14 cellular contexts compared by ENCODE assay signal in the genomic region with DNA sequence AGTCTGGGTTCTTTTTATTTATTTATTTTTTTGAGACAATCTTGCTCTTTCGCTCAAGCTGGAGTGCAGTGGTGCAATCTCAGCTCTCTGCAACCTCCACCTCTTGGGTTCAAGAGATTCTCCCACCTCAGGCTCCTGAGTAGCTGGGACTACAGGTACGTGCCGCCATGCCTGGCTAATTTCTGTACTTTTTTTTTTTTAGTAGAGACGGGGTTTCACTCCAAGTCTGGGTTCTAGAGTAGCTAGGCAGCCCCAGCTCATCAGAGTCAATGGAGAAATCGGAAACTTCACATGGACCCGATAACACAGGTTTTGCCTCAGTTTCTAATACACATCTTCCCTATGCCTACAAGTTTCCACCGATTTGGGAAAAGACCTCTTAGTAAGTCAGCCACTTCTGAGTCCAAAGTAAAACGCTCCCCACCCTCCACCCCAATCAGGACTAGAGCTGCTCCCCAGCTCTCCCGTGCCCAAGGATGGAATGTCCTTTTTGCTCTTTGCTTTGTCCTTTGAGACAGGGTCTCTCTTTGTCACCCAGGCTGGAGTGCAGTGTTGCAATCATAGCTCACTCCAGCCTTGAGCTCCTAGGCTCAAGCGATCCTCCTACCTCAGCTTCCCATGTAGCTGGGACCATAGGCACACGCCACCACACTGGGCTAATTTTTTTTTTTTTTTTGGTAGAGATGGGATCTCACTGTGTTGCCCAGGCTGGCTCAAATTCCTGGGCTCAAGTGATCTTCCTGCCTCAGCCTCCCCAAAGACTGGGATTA. TPM values are rescaled to one million over a fixed set of nuclear protein-coding genes. Genes with fewer than 3 reads are reported as not detected.
DNase-seq lines count a peak whose midpoint lies in the region; TF ChIP-seq lines count a peak whose summit lies in the region.
"Had no signal": no experiment of that assay in that cellular context is flagged by ENCODE, and none has a peak within 500 bp of the region (broad histone marks: within the 10 kb centered on the region; RNA-seq: fewer than 3 reads in every experiment).

No MANE protein-coding gene starts in this region.

- no peak overlapping the region for H2AK5ac ChIP-seq in H9 (ENCODE audit: insufficient read length, low read length)

- no peak overlapping the region for H2BK15ac ChIP-seq in H9 (ENCODE audit: low read depth, low read length)

- peak overlapping the region; percentile 73 for H3K27ac ChIP-seq in H9 (ENCODE audit: insufficient read length, low read depth, low read length)
- peak overlapping the region; percentile 96 to 98 for H3K27ac ChIP-seq in ascending aorta
- peak overlapping the region; percentile 83 to 96 for H3K27ac ChIP-seq in liver (ENCODE audit: low read depth in 1 of 2, low read length in 2 of 2)
- peak overlapping the region; percentile 100 for H3K27ac ChIP-seq in smooth muscle cell (ENCODE audit: low read depth)
- H3K27ac ChIP-seq: SK-N-MC had no signal

- H3K9me3 Mint-ChIP-seq in H9: peaks cover 6 to 7% of the 10 kb centered on the region in 2 experiments; a peak in 3 of 5 replicates
- H3K9me3 Mint-ChIP-seq: activated CD4-positive, alpha-beta T cell treated with anti-CD3 and anti-CD28 coated beads, Interleukin-2, amount 10 ng/mL, durations not matched to agents 24 days and 14 days; dendritic cell treated with granulocyte-macrophage colony-stimulating factor and Interleukin-4, amounts not matched to agents 40 ng/mL and 50 ng/mL, for 4 days had no signal

- no peak overlapping the region for H3K4me3 Mint-ChIP-seq in H9

- H2AFZ ChIP-seq in H9 (ENCODE audit: low read length) (no peak overlapping the region), smooth muscle cell (ENCODE audit: low read depth) (no peak overlapping the region)

- no peak overlapping the region for H2BK5ac ChIP-seq in H9 (ENCODE audit: insufficient read length, low read length)

- DNase-seq in H9 (no peak), ascending aorta (ENCODE audit: low spot score in 2 of 2) (no peak), smooth muscle cell (lab: John Stamatoyannopoulos, UW; ENCODE audit: unreplicated experiment) (no peak), HPDE6-E6E7 (ENCODE audit: extremely low spot score) (no peak), GM13977 (ENCODE audit: low spot score) (no peak), NCI-H146 treated with DMSO at 0.1 percent for 48 hours (lab: John Stamatoyannopoulos, UW; ENCODE audit: unreplicated experiment) (no peak), A172 (ENCODE audit: low spot score) (no peak)
- DNase-seq: activated CD4-positive, alpha-beta T cell treated with anti-CD3 and anti-CD28 coated beads, Interleukin-2, amount 10 ng/mL, durations not matched to agents 24 days and 14 days; activated gamma-delta T cell treated with Interleukin-2 at 50 U/mL for 16 hours; CD8-positive, alpha-beta memory T cell; NCI-H526 had no signal

- peaks cover 0 to 4% of the 10 kb centered on the region in 2 donors for H3K36me3 ChIP-seq in ascending aorta
- H3K36me3 ChIP-seq in liver (ENCODE audit: control insufficient read depth in 4 of 4, insufficient read depth in 3 of 4, low read depth in 1 of 4, low read length in 3 of 4): no peaks in the 10 kb centered on the region
- H3K36me3 ChIP-seq in smooth muscle cell (ENCODE audit: low read depth): no peaks in the 10 kb centered on the region

- peak overlapping the region; percentile 77 for H3K18ac ChIP-seq in H9 (ENCODE audit: insufficient read length, low read depth, low read length)

- WGBS in H9 (ENCODE audit: extremely low coverage, insufficient read length, low lambda C conversion rate): no CpG with 5 or more reads among the region's 11 CpGs
- 88% methylated on average over 11 of the region's 11 CpGs for WGBS in liver
- 95% methylated on average over 11 of the region's 11 CpGs for WGBS in smooth muscle cell (ENCODE audit: low lambda C conversion rate)

- no peak overlapping the region for H2BK120ac ChIP-seq in H9 (ENCODE audit: low read depth, low read length, poor library complexity, severe bottlenecking)

- in situ Hi-C loops in GM13977 (cut with MboI; ENCODE audit: low pct_unique_long_range_greater_than_20kb, low sequenced_read_pairs, unreplicated experiment): no loop called here

- H2BK12ac ChIP-seq in H9 (ENCODE audit: insufficient read length, low read depth, low read length): no peak overlapping the region

- H3K4me2 ChIP-seq in H9 (ENCODE audit: insufficient read depth, insufficient read length, low read length): no peak overlapping the region
- peak overlapping the region; percentile 74 for H3K4me2 ChIP-seq in smooth muscle cell

- no peak overlapping the region for H2BK20ac ChIP-seq in H9 (ENCODE audit: low read depth, low read length, poor library complexity, severe bottlenecking)

- no peak overlapping the region for H3K27ac Mint-ChIP-seq in H9

- peaks cover 0 to 5% (median 3%) of the 10 kb centered on the region in 3 experiments; a peak in 3 of 7 replicates for H3K36me3 Mint-ChIP-seq in H9 (ENCODE audit: insufficient read depth in 1 of 3, low read depth in 3 of 3)
- H3K36me3 Mint-ChIP-seq: CD8-positive, alpha-beta memory T cell had no signal

- no peak overlapping the region for H3K4ac ChIP-seq in H9 (ENCODE audit: low read depth, low read length)

- peaks cover 46 to 53% of the 10 kb centered on the region in 2 experiments for H3K4me1 Mint-ChIP-seq in H9

- no peak overlapping the region for H3K14ac ChIP-seq in H9 (ENCODE audit: insufficient read depth, low read length)

- H3K23ac ChIP-seq in H9 (ENCODE audit: insufficient read length, low read depth, low read length): no peak overlapping the region

- H4K20me1 ChIP-seq in H9 (ENCODE audit: control insufficient read depth, insufficient read depth, insufficient read length): no peaks in the 10 kb centered on the region
- H4K20me1 ChIP-seq in smooth muscle cell (ENCODE audit: low read depth): peaks cover 11% of the 10 kb centered on the region

- no peak overlapping the region for H4K8ac ChIP-seq in H9 (replicated peaks; ENCODE audit: insufficient read length, low read depth, low read length)

- no peaks in the 10 kb centered on the region for H3K27me3 ChIP-seq in H9 (ENCODE audit: insufficient read depth, low read length)
- H3K27me3 ChIP-seq in ascending aorta: no peaks in the 10 kb centered on the region
- H3K27me3 ChIP-seq in liver (ENCODE audit: control insufficient read depth in 4 of 4, insufficient read depth in 4 of 4, low read length in 3 of 4): no peaks in the 10 kb centered on the region
- H3K27me3 ChIP-seq in smooth muscle cell (ENCODE audit: low read depth): no peaks in the 10 kb centered on the region

- H3K4me3 ChIP-seq in ascending aorta: peak overlapping the region; percentile 57 to 63
- no peak overlapping the region for H3K4me3 ChIP-seq in liver (ENCODE audit: low read depth in 1 of 3, low read length in 3 of 3)
- H3K4me3 ChIP-seq in smooth muscle cell: no peak overlapping the region
- H3K4me3 ChIP-seq: SK-N-MC had no signal

- no peak overlapping the region for H3T11ph ChIP-seq in H9 (ENCODE audit: low read length)

- H3K9me3 ChIP-seq in H9 (ENCODE audit: control insufficient read depth, low read depth, low read length) (no peaks in the 10 kb centered on the region), ascending aorta (no peaks in the 10 kb centered on the region), liver (ENCODE audit: control insufficient read depth in 4 of 4, low read length in 3 of 4) (no peaks in the 10 kb centered on the region), smooth muscle cell (replicated peaks; ENCODE audit: low read depth) (no peaks in the 10 kb centered on the region)

- TF ChIP-seq RAD21 in liver (IDR thresholded peaks at IDR 0.05): no peak

- H3K23me2 ChIP-seq in H9 (ENCODE audit: insufficient read length, low read depth, low read length, poor library complexity, severe bottlenecking): no peaks in the 10 kb centered on the region

- H3K79me2 ChIP-seq in H9 (ENCODE audit: insufficient read depth, low read length) (no peaks in the 10 kb centered on the region), smooth muscle cell (ENCODE audit: low read depth) (peaks cover 10% of the 10 kb centered on the region)

- H3K56ac ChIP-seq in H9 (ENCODE audit: insufficient read length, low read depth, low read length): no peak overlapping the region

- no peak overlapping the region for H4K91ac ChIP-seq in H9 (ENCODE audit: insufficient read length, low read depth, low read length)

- intact Hi-C loops in ascending aorta (cut with DNase I): no loop called here

- no peak overlapping the region for H3K9ac ChIP-seq in H9 (ENCODE audit: extremely low read depth, insufficient read length, low read length)
- peak overlapping the region; percentile 18 to 84 for H3K9ac ChIP-seq in liver (ENCODE audit: low read depth in 1 of 2, low read length in 2 of 2)
- peak overlapping the region; percentile 71 for H3K9ac ChIP-seq in smooth muscle cell (ENCODE audit: low read depth)

- H4K5ac ChIP-seq in H9 (ENCODE audit: insufficient read length, low read depth, low read length): no peak overlapping the region

- H3F3A ChIP-seq in smooth muscle cell (ENCODE audit: low read depth): peaks cover 60% of the 10 kb centered on the region

- H3K27me3 Mint-ChIP-seq in H9 (ENCODE audit: low read depth): peaks cover 6% of the 10 kb centered on the region

- H3K4me1 ChIP-seq in H9 (ENCODE audit: insufficient read depth, low read length) (peaks cover 13% of the 10 kb centered on the region; the same call in 1 of the 2 replicates), ascending aorta (peaks cover 18 to 71% of the 10 kb centered on the region in 2 donors), liver (ENCODE audit: control insufficient read depth in 4 of 4, insufficient read depth in 4 of 4, low read length in 3 of 4) (peaks cover 16 to 46% (median 29%) of the 10 kb centered on the region in 4 donors), smooth muscle cell (ENCODE audit: low read depth) (peaks cover 20% of the 10 kb centered on the region)

- no peaks in the 10 kb centered on the region for H3K79me1 ChIP-seq in H9 (ENCODE audit: insufficient read depth, low read depth, low read length, poor library complexity, severe bottlenecking)

- TF ChIP-seq CTCF in H9 (conservative IDR thresholded peaks at IDR 0.05) (no peak), ascending aorta (IDR thresholded peaks at IDR 0.05) (no peak), liver (IDR thresholded peaks at IDR 0.05; ENCODE audit: low read depth, low read length, missing input control) (no peak), smooth muscle cell (IDR thresholded peaks at IDR 0.05; ENCODE audit: borderline replicate concordance, insufficient read depth, poor library complexity, severe bottlenecking) (no peak), GM13977 (IDR thresholded peaks at IDR 0.05; ENCODE audit: extremely low read depth, insufficient read depth, missing control alignments) (no peak)

RNA-seq across cellular contexts. Expression of gene SERPINE1, which starts 3.8 kb away (rescaled TPM):
- 11.5 and 13.0 TPM in 2 replicates for total RNA-seq in H9 (2021)
- 1,267 TPM for total RNA-seq in ascending aorta
- 10 to 100 TPM in 1 of 2 donors, under 1 TPM in 1; 0.93 to 10.2 TPM for total RNA-seq in liver
- polyA plus RNA-seq in liver: 10 to 100 TPM in 1 of 2 donors, 1 to 10 TPM in 1; 5.8 to 18.6 TPM
- 387 and 435 TPM in 2 replicates for total RNA-seq in smooth muscle cell
- 460 and 495 TPM in 2 replicates for polyA plus RNA-seq in smooth muscle cell
- 463 and 480 TPM in 2 replicates for total RNA-seq in A172 (2014; rRNA removed; shearing (Covaris generic))
- polyA plus RNA-seq: CD8-positive, alpha-beta memory T cell had no signal

RNA-seq across cellular contexts. Expression of gene AP1S1, which starts 31.2 kb away (rescaled TPM):
- total RNA-seq in H9 (2021) (65.2 and 73.0 TPM in 2 replicates), ascending aorta (77.4 TPM), liver (10 to 100 TPM; 20.9 to 23.1 TPM), smooth muscle cell (104 and 105 TPM in 2 replicates)
- polyA plus RNA-seq in liver (10 to 100 TPM; 13.8 to 25.7 TPM), smooth muscle cell (44.0 and 51.2 TPM in 2 replicates)
- total RNA-seq in A172 (2014; rRNA removed; shearing (Covaris generic)): 332 and 409 TPM in 2 replicates

RNA-seq across cellular contexts. Expression of gene TRIM56, which starts 37.8 kb away (rescaled TPM):
- 21.8 and 22.4 TPM in 2 replicates for total RNA-seq in H9 (2021)
- 29.6 TPM for total RNA-seq in ascending aorta
- total RNA-seq in liver: 10 to 100 TPM in 1 of 2 donors, 1 to 10 TPM in 1; 9.2 to 15.6 TPM
- polyA plus RNA-seq in liver: 1 to 10 TPM; 4.8 to 6.1 TPM
- 2.5 and 5.4 TPM in 2 replicates for total RNA-seq in smooth muscle cell
- polyA plus RNA-seq in smooth muscle cell: 11.0 and 11.2 TPM in 2 replicates
- 9.4 and 13.4 TPM in 2 replicates for total RNA-seq in A172 (2014; rRNA removed; shearing (Covaris generic))

RNA-seq across cellular contexts. Expression of gene VGF, which starts 42.3 kb away (rescaled TPM):
- total RNA-seq in H9 (2021): 37.1 and 39.1 TPM in 2 replicates
- not detected for total RNA-seq in ascending aorta
- not detected for total RNA-seq in liver
- not detected for polyA plus RNA-seq in liver
- total RNA-seq in smooth muscle cell: 0.85 TPM in 1 of 2 replicates, not detected in the other
- 0.20 and 0.25 TPM in 2 replicates for polyA plus RNA-seq in smooth muscle cell
- total RNA-seq in A172 (2014; rRNA removed; shearing (Covaris generic)): 1.0 and 1.3 TPM in 2 replicates
- polyA plus RNA-seq: CD8-positive, alpha-beta memory T cell had no signal

RNA-seq across cellular contexts. Expression of gene NAT16, which starts 57.0 kb away (rescaled TPM):
- total RNA-seq in H9 (2021) (0.50 and 0.88 TPM in 2 replicates), ascending aorta (not detected), liver (not detected), smooth muscle cell (not detected in 2 replicates)
- polyA plus RNA-seq in liver (not detected), smooth muscle cell (not detected in 2 replicates)
- total RNA-seq in A172 (2014; rRNA removed; shearing (Covaris generic)): 0.93 TPM in 1 of 2 replicates, not detected in the other
- total RNA-seq: activated CD4-positive, alpha-beta T cell treated with anti-CD3 and anti-CD28 coated beads, Interleukin-2, amount 10 ng/mL, durations not matched to agents 24 days and 14 days; CD8-positive, alpha-beta memory T cell had no signal
- polyA plus RNA-seq: CD8-positive, alpha-beta memory T cell had no signal

Comparison
In these comparisons a context has a peak if more than half of its experiments do, and no peak if none do; other contexts are left out.
1. H3K4me3 ChIP-seq: peak in ascending aorta (2 of 2); none in liver (0 of 3) and smooth muscle cell (single experiment).
2. RNA of gene SERPINE1, which starts 3.8 kb away (total RNA-seq): 1,267 TPM in ascending aorta (single experiment), 463 to 480 TPM in A172 and 387 to 435 TPM in smooth muscle cell; 11.5 to 13.0 TPM in H9 and 0.93 to 10.2 TPM in liver; every median in the first group is over 10 times any median in the second.
3. Peak in every context shown above with its lines, with median percentiles within 50 percentile points of each other: H3K27ac ChIP-seq.